ENCODE assay signal across 13 cellular contexts in the genomic region with DNA sequence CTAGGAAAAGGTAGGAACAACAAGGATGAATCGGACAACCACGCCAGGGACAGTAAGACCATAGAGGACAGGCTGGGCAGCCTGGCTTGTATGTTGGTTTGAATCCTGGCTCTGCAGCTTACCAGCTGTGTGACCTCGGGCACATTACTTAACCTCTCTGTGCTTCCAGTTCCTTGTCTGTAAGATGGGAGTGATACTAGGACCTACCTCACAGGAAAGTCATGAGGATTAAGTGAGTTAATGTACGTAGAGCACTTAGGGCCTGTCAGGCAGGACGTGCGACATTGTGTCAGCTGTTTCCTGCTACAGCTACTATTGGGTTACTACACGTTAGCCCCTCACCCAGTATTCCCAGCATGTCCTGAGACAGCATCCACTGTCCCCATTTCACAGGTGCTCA. TPM values are rescaled to one million over a fixed set of nuclear protein-coding genes. Genes with fewer than 3 reads are reported as not detected.
DNase-seq lines count a peak whose midpoint lies in the region; ATAC-seq and TF ChIP-seq lines count a peak whose summit lies in the region.
"Had no signal": no experiment of that assay in that cellular context is flagged by ENCODE, and none has a peak within 500 bp of the region (broad histone marks: within the 10 kb centered on the region; RNA-seq: fewer than 3 reads in every experiment).

No MANE protein-coding gene starts in this region.

- 87 to 97% methylated on average over 7 of the region's 7 CpGs for WGBS in heart right ventricle, 2 donors
- 85% methylated on average over 7 of the region's 7 CpGs for WGBS in suprapubic skin

- no peak for TF ChIP-seq POLR2A in suprapubic skin (IDR thresholded peaks at IDR 0.05)

- H3K9me3 ChIP-seq in HEK293 (ENCODE audit: control insufficient read depth, insufficient read depth, low read depth, low read length) (no peaks in the 10 kb centered on the region), heart right ventricle (no peaks in the 10 kb centered on the region), suprapubic skin (no peaks in the 10 kb centered on the region)
- H3K9me3 ChIP-seq: BE2C had no signal

- H3K27me3 ChIP-seq in heart right ventricle (no peaks in the 10 kb centered on the region), suprapubic skin (no peaks in the 10 kb centered on the region)
- H3K27me3 ChIP-seq: BE2C had no signal

- H3K27ac ChIP-seq in HEK293 (ENCODE audit: extremely low read depth, low read depth, low read length) (no peak overlapping the region), heart right ventricle (peak overlapping the region in 9 of 10 donors; percentile 32 to 86 (median 81)), suprapubic skin (peak overlapping the region; percentile 34)

- POLR2A ChIA-PET in HEK293 (lab: Yijun Ruan, JAX) = no interaction called here

- peaks cover 96% of the 10 kb centered on the region for H3K36me3 Mint-ChIP-seq in activated T-helper 17 cell treated with anti-CD3 and anti-CD28 coated beads, Interleukin-2, amount 50 U/mL, for 72 hours (ENCODE audit: low read depth)

- H3K4me1 ChIP-seq in HEK293 (ENCODE audit: control insufficient read depth, insufficient read depth, low read length) = no peaks in the 10 kb centered on the region
- H3K4me1 ChIP-seq in heart right ventricle = peaks cover 27 to 100% (median 81%) of the 10 kb centered on the region in 9 donors
- H3K4me1 ChIP-seq in suprapubic skin = peaks cover 78% of the 10 kb centered on the region

- intact Hi-C loops in heart right ventricle (cut with DNase I) = loop anchor here in 3 of 10 donors (5.0 kb wide), 2 partner anchors 38 to 43 kb away; partner anchors contain the start of gene ANXA11 (in 1 of the 3)

- DNase-seq in heart right ventricle (no peak), suprapubic skin (ENCODE audit: low spot score in 2 of 2) (no peak), T-helper 1 cell (no peak), islet precursor cell (no peak)
- no peak for DNase-seq in NK-92 treated with Interleukin-12 subunit alpha and Interleukin-12 subunit beta, amount 100 ng/mL, for 24 hours (lab: John Stamatoyannopoulos, UW)
- DNase-seq: activated T-cell treated with anti-CD3 and anti-CD28 coated beads, Interleukin-2, amount 50 U/mL, for 4 hours; BE2C; NCI-H2081 treated with DMSO at 0.1 percent for 48 hours; NCI-H524 treated with DMSO at 0.1 percent for 48 hours; OCI-M1 had no signal

- CTCF ChIA-PET in HEK293 (lab: Yijun Ruan, JAX) = interaction anchor here (1.0 kb wide), 1 partner anchor 21 kb away, joined by 3 read pairs; no protein-coding TSS in a partner anchor

- no peak for TF ChIP-seq EP300 in suprapubic skin (IDR thresholded peaks at IDR 0.05)

- H3K9me3 Mint-ChIP-seq in activated T-helper 17 cell treated with anti-CD3 and anti-CD28 coated beads, Interleukin-2, amount 50 U/mL, for 72 hours = no peaks in the 10 kb centered on the region
- H3K9me3 Mint-ChIP-seq: activated T-cell treated with anti-CD3 and anti-CD28 coated beads, Interleukin-2, amount 50 U/mL, for 4 hours had no signal

- no peak overlapping the region for H3K4me3 ChIP-seq in HEK293 (ENCODE audit: low read depth, low read length)
- H3K4me3 ChIP-seq in heart right ventricle = no peak overlapping the region
- H3K4me3 ChIP-seq in suprapubic skin = no peak overlapping the region

- no peak for ATAC-seq in activated T-helper 17 cell treated with anti-CD3 and anti-CD28 coated beads, Interleukin-2, amount 50 U/mL, for 72 hours (replicated peaks)
- ATAC-seq in heart right ventricle (no peak), GM18511 (IDR thresholded peaks at IDR 0.05; ENCODE audit: unreplicated experiment) (no peak)
- ATAC-seq: activated T-cell treated with anti-CD3 and anti-CD28 coated beads, Interleukin-2, amount 50 U/mL, for 4 hours had no signal

- peak overlapping the region; percentile 71 for H3K27ac Mint-ChIP-seq in activated T-helper 17 cell treated with anti-CD3 and anti-CD28 coated beads, Interleukin-2, amount 50 U/mL, for 72 hours

- peaks cover 0 to 87% of the 10 kb centered on the region in 2 experiments; a peak in 2 of 3 replicates for H3K36me3 ChIP-seq in HEK293 (ENCODE audit: control insufficient read depth in 2 of 2, insufficient read depth in 1 of 2, low read length in 2 of 2)
- H3K36me3 ChIP-seq in heart right ventricle = peaks cover 0 to 100% (median 49%) of the 10 kb centered on the region in 9 donors
- peaks cover 50% of the 10 kb centered on the region for H3K36me3 ChIP-seq in suprapubic skin
- H3K36me3 ChIP-seq: BE2C had no signal

- no peaks in the 10 kb centered on the region for H3K27me3 Mint-ChIP-seq in activated T-helper 17 cell treated with anti-CD3 and anti-CD28 coated beads, Interleukin-2, amount 50 U/mL, for 72 hours

- H3K4me1 Mint-ChIP-seq in activated T-helper 17 cell treated with anti-CD3 and anti-CD28 coated beads, Interleukin-2, amount 50 U/mL, for 72 hours = peaks cover 24% of the 10 kb centered on the region

- H3K4me3 Mint-ChIP-seq in activated T-helper 17 cell treated with anti-CD3 and anti-CD28 coated beads, Interleukin-2, amount 50 U/mL, for 72 hours = no peak overlapping the region
- H3K4me3 Mint-ChIP-seq: activated T-cell treated with anti-CD3 and anti-CD28 coated beads, Interleukin-2, amount 50 U/mL, for 4 hours had no signal

- TF ChIP-seq CTCF in HEK293 (tag by site-specific recombination; IDR thresholded peaks at IDR 0.05) (no peak), heart right ventricle (IDR thresholded peaks at IDR 0.05) (no peak), suprapubic skin (IDR thresholded peaks at IDR 0.05) (no peak)

TF ChIP-seq in HEK293, 187 proteins besides CTCF, POLR2A, EP300 and RAD21:
- TF ChIP-seq ZNF121 (tag by site-specific recombination; IDR thresholded peaks at IDR 0.05) (no peak), ZNF768 (tag by site-specific recombination; IDR thresholded peaks at IDR 0.05) (peak; percentile 75; the same call in 1 of the 2 replicates)

RNA-seq across cellular contexts. Expression of gene PLAC9, which starts 32.1 kb away (rescaled TPM):
- total RNA-seq in activated T-helper 17 cell treated with anti-CD3 and anti-CD28 coated beads, Interleukin-2, amount 50 U/mL, for 72 hours = not detected
- total RNA-seq in heart right ventricle (10 to 100 TPM; 16.8 to 41.7 (median 26.8) TPM), suprapubic skin (10 to 100 TPM in 2 of 4 donors, 1 to 10 TPM in 2; 5.6 to 18.5 (median 9.2) TPM)
- 100 to 1,000 TPM in 1 of 2 donors, 10 to 100 TPM in 1; 63.7 to 129 TPM for polyA plus RNA-seq in heart right ventricle
- total RNA-seq: activated T-cell treated with anti-CD3 and anti-CD28 coated beads, Interleukin-2, amount 50 U/mL, for 4 hours had no signal

RNA-seq across cellular contexts. Expression of gene ANXA11, which starts 40.7 kb away (rescaled TPM):
- total RNA-seq in activated T-helper 17 cell treated with anti-CD3 and anti-CD28 coated beads, Interleukin-2, amount 50 U/mL, for 72 hours = 100 to 1,000 TPM; 184 to 275 TPM
- 100 to 1,000 TPM; 338 to 558 (median 422) TPM for total RNA-seq in heart right ventricle
- polyA plus RNA-seq in heart right ventricle = 1,000 to 10,000 TPM in 1 of 2 donors, 100 to 1,000 TPM in 1; 160 to 1,089 TPM
- 100 to 1,000 TPM in 1 of 4 donors, 10 to 100 TPM in 3; 85.1 to 103 (median 87.3) TPM for total RNA-seq in suprapubic skin

Comparison
In these comparisons a context has a peak if more than half of its experiments do, and no peak if none do; other contexts are left out.
1. RNA of gene PLAC9, which starts 32.1 kb away (total RNA-seq): 16.8 to 41.7 TPM in heart right ventricle and 5.6 to 18.5 TPM in suprapubic skin; not detected in activated T-helper 17 cell treated with anti-CD3 and anti-CD28 coated beads, Interleukin-2, amount 50 U/mL, for 72 hours; every median in the first group is over 4 times any median in the second.